In the genomic region with DNA sequence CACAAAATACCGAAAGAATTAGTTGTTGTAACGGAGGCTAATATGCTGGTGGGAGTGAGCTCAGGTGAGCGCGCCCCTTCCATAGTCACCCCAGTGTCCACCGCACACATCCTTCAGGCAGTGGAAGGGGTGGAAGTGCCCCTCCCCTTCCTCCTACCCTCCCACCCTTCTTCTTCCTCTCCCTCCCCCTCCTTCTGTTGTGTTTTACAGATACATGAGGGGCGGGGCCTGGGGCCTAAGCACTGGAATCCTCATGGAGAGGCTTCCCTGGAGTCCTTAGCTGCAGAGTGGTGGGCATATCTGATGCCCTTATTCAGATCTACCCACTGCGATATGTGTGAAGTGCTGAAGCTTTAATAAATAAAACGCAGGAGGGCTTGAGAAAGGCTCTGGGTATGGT, we compare ENCODE assay signal across 19 cellular contexts.
"Had no signal": no experiment of that assay in that cellular context is flagged by ENCODE, and none has a peak within 500 bp of the region (broad histone marks: within the 10 kb centered on the region; RNA-seq: fewer than 3 reads in every experiment).

No MANE protein-coding gene starts in this region.

- H3K4me3 ChIP-seq: left lung, spleen, upper lobe of right lung had no signal

- H3K27me3 ChIP-seq: left lung, spleen, upper lobe of right lung had no signal

- ATAC-seq: activated CD8-positive, alpha-beta T cell treated with anti-CD3 and anti-CD28 coated beads, Interleukin-2, amount 10 ng/mL, durations not matched to agents 7 days and 5 days; activated naive CD8-positive, alpha-beta T cell treated with anti-CD3 and anti-CD28 coated beads, Interleukin-2, amount 50 U/mL, for 24 hours; foreskin keratinocyte; left lung; T-cell; upper lobe of right lung had no signal

- H3K4me1 ChIP-seq: foreskin keratinocyte, spleen, upper lobe of right lung had no signal

- H3K36me3 ChIP-seq: left lung, spleen, upper lobe of right lung had no signal

- H3K9me3 ChIP-seq: left lung, spleen, upper lobe of right lung had no signal

- DNase-seq: activated CD4-positive, alpha-beta T cell treated with anti-CD3 and anti-CD28 coated beads, Interleukin-2, amount 10 ng/mL, durations not matched to agents 7 days and 5 days; activated CD4-positive, CD25-positive, alpha-beta regulatory T cell treated with anti-CD3 and anti-CD28 coated beads, Interleukin-2, amount 50 U/mL, for 72 hours; activated CD8-positive, alpha-beta T cell treated with anti-CD3 and anti-CD28 coated beads, Interleukin-2, amount 10 ng/mL, durations not matched to agents 7 days and 5 days; activated gamma-delta T cell; activated naive CD4-positive, alpha-beta T cell treated with anti-CD3 and anti-CD28 coated beads, Interleukin-2, amount 50 U/mL, for 16 hours; activated naive CD8-positive, alpha-beta T cell treated with anti-CD3 and anti-CD28 coated beads, Interleukin-2, amount 50 U/mL, for 24 hours; dermis blood vessel endothelial cell; effector CD8-positive, alpha-beta T cell; foreskin keratinocyte; immature natural killer cell; kidney glomerular epithelial cell; left lung; naive B cell; spleen; stimulated activated CD4-positive, alpha-beta T cell treated with anti-CD3 and anti-CD28 coated beads, Interleukin-4, amount 100 ng/mL, for 24 hours; stimulated activated naive CD4-positive, alpha-beta T cell treated with Interleukin-2 at 50 U/mL for 16 hours; T-cell; upper lobe of right lung had no signal

- H3K27ac ChIP-seq: foreskin keratinocyte, left lung, spleen, upper lobe of right lung, VCaP had no signal
